Comparison of ENCODE assay signal across 1 cellular context in genomic region chr20:32581839-32582658, GRCh38.
TF ChIP-seq lines count a peak whose summit lies in the region.

No MANE protein-coding gene starts in this region.

TF ChIP-seq in SK-N-SH, 30 proteins besides CTCF, POLR2A, EP300 and RAD21 (continued from another document):
- TF ChIP-seq GABPA (IDR thresholded peaks at IDR 0.05; ENCODE audit: low read depth) (no peak), PBX3 (IDR thresholded peaks at IDR 0.05) (no peak), ZBTB33 (IDR thresholded peaks at IDR 0.05; ENCODE audit: borderline replicate concordance, low read depth) (no peak)
